Comparison of ENCODE assay signal across 12 cellular contexts in the genomic region with DNA sequence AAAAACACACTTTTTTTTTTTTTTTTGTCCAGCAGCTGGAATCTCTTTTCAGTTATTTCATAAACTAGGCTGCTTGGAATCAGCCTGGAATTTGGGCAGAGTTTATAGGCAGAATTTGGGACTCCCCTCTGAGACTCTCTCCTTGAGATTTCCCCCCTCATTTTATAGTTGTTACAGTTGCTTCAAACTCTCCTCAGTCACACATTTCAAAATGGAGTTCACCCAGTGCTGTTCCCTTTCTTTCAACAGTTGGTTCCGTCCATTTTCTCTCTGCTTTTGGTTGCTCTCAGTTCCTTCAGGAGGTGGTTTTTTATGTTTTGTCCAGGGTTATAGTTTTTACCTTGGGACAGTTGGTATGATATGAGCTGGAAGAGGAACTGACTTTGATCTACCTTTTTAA. TPM values are rescaled to one million over a fixed set of nuclear protein-coding genes. Genes with fewer than 3 reads are reported as not detected.
A peak's percentile ranks its signal among the peaks of the same experiment; 100 is the strongest.
DNase-seq lines count a peak whose midpoint lies in the region; ATAC-seq, FAIRE-seq and TF ChIP-seq lines count a peak whose summit lies in the region.
"Had no signal": no experiment of that assay in that cellular context is flagged by ENCODE, and none has a peak within 500 bp of the region (broad histone marks: within the 10 kb centered on the region; RNA-seq: fewer than 3 reads in every experiment).

No MANE protein-coding gene starts in this region.

- no peak for TF ChIP-seq EP300 in A549 (IDR thresholded peaks at IDR 0.05)

- TF ChIP-seq RAD21 in A549 (conservative IDR thresholded peaks at IDR 0.05 in 1 of 2, IDR thresholded peaks at IDR 0.05 in 1 of 2): no peak

- no peak overlapping the region for H3K4me3 Mint-ChIP-seq in chondrocyte (ENCODE audit: unreplicated experiment)
- H3K4me3 Mint-ChIP-seq: naive B cell had no signal

- no peaks in the 10 kb centered on the region for H3K9me3 Mint-ChIP-seq in chondrocyte (ENCODE audit: low read depth)
- H3K9me3 Mint-ChIP-seq: IgD-negative memory B cell, naive B cell had no signal

- POLR2A ChIA-PET in A549 (lab: Yijun Ruan, JAX): interaction anchor here (0.6 kb wide), 1 partner anchor 23 kb away, joined by 3 read pairs; no protein-coding TSS in a partner anchor

- peaks cover 6% of the 10 kb centered on the region for H3K36me3 Mint-ChIP-seq in chondrocyte (ENCODE audit: low read depth)

- DNase-seq in A549 (ENCODE audit: low read depth in 1 of 2, low spot score in 1 of 2) (no peak), DMS114 treated with DMSO at 0.1 percent for 48 hours (lab: John Stamatoyannopoulos, UW; ENCODE audit: unreplicated experiment) (peak; percentile 19), MV-4-11 (lab: John Stamatoyannopoulos, UW) (peak; percentile 34), chondrocyte (ENCODE audit: low spot score) (no peak), hippocampal formation (lab: John Stamatoyannopoulos, UW) (no peak), 8988T (no peak), left ventricle myocardium superior (no peak)

- no peaks in the 10 kb centered on the region for H3K27me3 Mint-ChIP-seq in chondrocyte (ENCODE audit: low read depth)
- H3K27me3 Mint-ChIP-seq: IgD-negative memory B cell, naive B cell had no signal

- H3K9me3 ChIP-seq in A549: no peaks in the 10 kb centered on the region
- H3K9me3 ChIP-seq: right lobe of liver, stomach had no signal

- peak; percentile 34 to 41; a peak in 3 of 6 replicates for ATAC-seq in A549
- no peak for ATAC-seq in HG03571 (IDR thresholded peaks at IDR 0.05; ENCODE audit: unreplicated experiment)
- ATAC-seq in left ventricle myocardium superior: no peak

- no peak overlapping the region for H3K4me3 ChIP-seq in A549
- H3K4me3 ChIP-seq: right lobe of liver, stomach had no signal

- TF ChIP-seq CTCF in A549 (IDR thresholded peaks at IDR 0.05) (no peak), chondrocyte (IDR thresholded peaks at IDR 0.05) (no peak)

- 78% methylated on average over 1 of the region's 1 CpG for WGBS in A549 (ENCODE audit: missing lambda C conversion rate)

- peak overlapping the region; percentile 87 for H3K27ac Mint-ChIP-seq in chondrocyte (ENCODE audit: unreplicated experiment)

- peak overlapping the region; percentile 54; the same call in 2 of the 3 replicates for H3K4me2 ChIP-seq in A549

- TF ChIP-seq POLR2A in A549 (IDR thresholded peaks at IDR 0.05; ENCODE audit: low read length): no peak

- H3K4me1 ChIP-seq in A549: peaks cover 8% of the 10 kb centered on the region; the same call in 2 of the 3 replicates
- H3K4me1 ChIP-seq: right lobe of liver had no signal

- H3K4me1 Mint-ChIP-seq in chondrocyte (ENCODE audit: low read depth): peaks cover 18% of the 10 kb centered on the region

- no peak overlapping the region for H3K27ac ChIP-seq in A549
- H3K27ac ChIP-seq: right lobe of liver, stomach had no signal

- CTCF ChIA-PET in A549 (lab: Yijun Ruan, JAX): interaction anchor here (0.7 to 10.1 kb wide), 27 partner anchors 8 to 551 kb away, joined by 3 to 65 read pairs (median 5); partner anchors contain the start of gene NSD2

- FAIRE-seq in A549 (lab: Jason Lieb, UNC): no peak

- intact Hi-C loops in left ventricle myocardium superior (cut with micrococcal nuclease): no loop called here

TF ChIP-seq in A549, 52 proteins besides CTCF, POLR2A, EP300 and RAD21:
- TF ChIP-seq CBX8 (IDR thresholded peaks at IDR 0.05) (no peak), RCOR1 (IDR thresholded peaks at IDR 0.05; ENCODE audit: low read depth, low read length) (no peak), KDM1A (IDR thresholded peaks at IDR 0.05; ENCODE audit: low read depth) (no peak), EHF (CRISPR knock-in tag; IDR thresholded peaks at IDR 0.05) (no peak), MAZ (IDR thresholded peaks at IDR 0.05; ENCODE audit: borderline replicate concordance, low read depth, low read length) (no peak), TP53 (CRISPR knock-in tag; IDR thresholded peaks at IDR 0.05) (no peak), CBX2 (IDR thresholded peaks at IDR 0.05; ENCODE audit: borderline replicate concordance, low read depth) (no peak), HEYL (CRISPR knock-in tag; IDR thresholded peaks at IDR 0.05) (no peak), RNF2 (IDR thresholded peaks at IDR 0.05; ENCODE audit: borderline replicate concordance, low read depth) (no peak), ZSCAN20 (CRISPR knock-in tag; IDR thresholded peaks at IDR 0.05) (no peak), NR3C1 (IDR thresholded peaks at IDR 0.05) (no peak), EHMT2 (IDR thresholded peaks at IDR 0.05; ENCODE audit: low read depth) (no peak), HMGXB4 (CRISPR knock-in tag; IDR thresholded peaks at IDR 0.05; ENCODE audit: borderline replicate concordance) (no peak), FOXS1 (CRISPR knock-in tag; IDR thresholded peaks at IDR 0.05) (no peak), JUNB (IDR thresholded peaks at IDR 0.05) (no peak), GATA3 (IDR thresholded peaks at IDR 0.05; ENCODE audit: borderline replicate concordance) (no peak), PHF8 (IDR thresholded peaks at IDR 0.05; ENCODE audit: borderline replicate concordance, low read depth) (no peak)
- TF ChIP-seq, protein P1, sequence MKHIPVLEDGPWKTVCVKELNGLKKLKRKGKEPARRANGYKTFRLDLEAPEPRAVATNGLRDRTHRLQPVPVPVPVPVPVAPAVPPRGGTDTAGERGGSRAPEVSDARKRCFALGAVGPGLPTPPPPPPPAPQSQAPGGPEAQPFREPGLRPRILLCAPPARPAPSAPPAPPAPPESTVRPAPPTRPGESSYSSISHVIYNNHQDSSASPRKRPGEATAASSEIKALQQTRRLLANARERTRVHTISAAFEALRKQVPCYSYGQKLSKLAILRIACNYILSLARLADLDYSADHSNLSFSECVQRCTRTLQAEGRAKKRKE (CRISPR knock-in tag; IDR thresholded peaks at IDR 0.05; ENCODE audit: low read depth): no peak

RNA-seq across cellular contexts. Expression of gene NSD2, which starts 27.5 kb away (rescaled TPM):
- 49.3 and 52.6 TPM in 2 replicates for polyA plus RNA-seq in A549 (2011; rRNA removed)
- polyA plus RNA-seq in A549 (2012; cell fraction: cytosol; rRNA removed): 33.5 and 40.4 TPM in 2 replicates
- polyA plus RNA-seq in A549 (2012; cell fraction: nucleus; rRNA removed): 80.4 and 85.8 TPM in 2 replicates
- polyA plus RNA-seq in A549 (2017; fragmentation: RNase III; extraction: RNeasy Plus Mini Kit Qiagen cat#74134 plus additional on column Dnase treatment): 43.8 to 47.7 TPM (median 44.5 TPM) in 3 replicates
- polyA minus RNA-seq in A549 (2011; rRNA and poly(A)+ RNA removed): 74.4 and 88.7 TPM in 2 replicates
- total RNA-seq in chondrocyte: 46.9 to 56.5 TPM (median 53.5 TPM) in 3 replicates
- total RNA-seq in left ventricle myocardium superior: 45.3 TPM

RNA-seq across cellular contexts. Expression of gene LETM1, which starts 42.7 kb away (rescaled TPM):
- 18.6 and 20.2 TPM in 2 replicates for polyA plus RNA-seq in A549 (2011; rRNA removed)
- polyA plus RNA-seq in A549 (2012; cell fraction: cytosol; rRNA removed): 24.7 and 30.2 TPM in 2 replicates
- polyA plus RNA-seq in A549 (2012; cell fraction: nucleus; rRNA removed): 85.4 and 112 TPM in 2 replicates
- polyA plus RNA-seq in A549 (2017; fragmentation: RNase III; extraction: RNeasy Plus Mini Kit Qiagen cat#74134 plus additional on column Dnase treatment): 29.6 to 29.9 TPM (median 29.6 TPM) in 3 replicates
- 36.4 and 57.7 TPM in 2 replicates for polyA minus RNA-seq in A549 (2011; rRNA and poly(A)+ RNA removed)
- 39.6 to 45.2 TPM (median 41.3 TPM) in 3 replicates for total RNA-seq in chondrocyte
- total RNA-seq in left ventricle myocardium superior: 46.2 TPM

Comparison
In these comparisons a context has a peak if more than half of its experiments do, and no peak if none do; other contexts are left out.
1. ATAC-seq: peak in A549 (2 of 2); none in HG03571 (single experiment) and left ventricle myocardium superior (single experiment).
2. DNase-seq: peak in DMS114 treated with DMSO at 0.1 percent for 48 hours (single experiment) and MV-4-11 (single experiment); none in A549 (0 of 2), chondrocyte (single experiment), hippocampal formation (0 of 2), 8988T (single experiment) and left ventricle myocardium superior (single experiment).